Comparison of ENCODE assay signal across 16 cellular contexts in genomic region chr1:197659175-197659574, GRCh38.
DNase-seq lines count a peak whose midpoint lies in the region; ATAC-seq and TF ChIP-seq lines count a peak whose summit lies in the region.
"Had no signal": no experiment of that assay in that cellular context is flagged by ENCODE, and none has a peak within 500 bp of the region (broad histone marks: within the 10 kb centered on the region; RNA-seq: fewer than 3 reads in every experiment).

No MANE protein-coding gene starts in this region.

- no TSS peak for BruUV-seq in MCF 10A (replicated peaks; lab: Mats Ljungman, UMichigan)
- no TSS peak for BruUV-seq in mammary epithelial cell (replicated peaks; lab: Mats Ljungman, UMichigan)

- no peaks in the 10 kb centered on the region for H3K36me3 ChIP-seq in mammary epithelial cell (ENCODE audit: insufficient read depth, low read length)
- no peaks in the 10 kb centered on the region for H3K36me3 ChIP-seq in Karpas-422 (ENCODE audit: insufficient read depth, low read length)
- no peaks in the 10 kb centered on the region for H3K36me3 ChIP-seq in osteoblast (ENCODE audit: insufficient read depth, low read length)
- H3K36me3 ChIP-seq: breast epithelium had no signal

- no peak overlapping the region for H3K4me3 Mint-ChIP-seq in MCF 10A (ENCODE audit: unreplicated experiment)
- H3K4me3 Mint-ChIP-seq: activated naive CD8-positive, alpha-beta T cell; activated T-cell treated with anti-CD3 and anti-CD28 coated beads, Interleukin-2, amount 50 U/mL, for 4 hours had no signal

- H3K79me2 ChIP-seq in mammary epithelial cell (ENCODE audit: insufficient read depth, low read length) (no peaks in the 10 kb centered on the region), Karpas-422 (ENCODE audit: low read length) (peaks cover 23% of the 10 kb centered on the region), osteoblast (ENCODE audit: insufficient read depth, low read length) (no peaks in the 10 kb centered on the region)

- POLR2A ChIA-PET in MCF 10A (lab: Yijun Ruan, JAX): no interaction called here

- no peaks in the 10 kb centered on the region for H4K20me1 ChIP-seq in mammary epithelial cell (ENCODE audit: insufficient read depth, low read length)
- no peaks in the 10 kb centered on the region for H4K20me1 ChIP-seq in Karpas-422 (ENCODE audit: insufficient read depth, low read depth, low read length)
- H4K20me1 ChIP-seq in osteoblast (ENCODE audit: insufficient read depth, low read length): no peaks in the 10 kb centered on the region

- 79% methylated on average over 3 of the region's 3 CpGs for WGBS in mammary epithelial cell (ENCODE audit: low coverage, missing lambda C conversion rate)

- H3K27me3 Mint-ChIP-seq in MCF 10A (ENCODE audit: insufficient read depth, unreplicated experiment): no peaks in the 10 kb centered on the region
- H3K27me3 Mint-ChIP-seq: activated naive CD8-positive, alpha-beta T cell had no signal

- H3K27ac Mint-ChIP-seq in MCF 10A (ENCODE audit: low read depth, unreplicated experiment): peak overlapping the region; percentile 44
- H3K27ac Mint-ChIP-seq: activated naive CD8-positive, alpha-beta T cell had no signal

- peaks cover 16% of the 10 kb centered on the region for H3K4me1 Mint-ChIP-seq in MCF 10A (ENCODE audit: insufficient read depth, unreplicated experiment)

- H3K4me2 ChIP-seq in mammary epithelial cell (ENCODE audit: insufficient read depth, low read depth, low read length) (no peak overlapping the region), Karpas-422 (ENCODE audit: low read depth, low read length, poor library complexity, severe bottlenecking) (peak overlapping the region; percentile 56), osteoblast (ENCODE audit: insufficient read depth, low read length) (peak overlapping the region; percentile 74)

- no peak for TF ChIP-seq CTCF in MCF 10A (IDR thresholded peaks at IDR 0.05; ENCODE audit: unreplicated experiment)
- no peak for TF ChIP-seq CTCF in mammary epithelial cell (conservative IDR thresholded peaks at IDR 0.05 in 1 of 2, IDR thresholded peaks at IDR 0.05 in 1 of 2; ENCODE audit: extremely low read depth in 1 of 2, insufficient read depth in 1 of 2, low read depth in 1 of 2, low read length in 2 of 2)
- TF ChIP-seq CTCF in coronary artery (IDR thresholded peaks at IDR 0.05): no peak
- no peak for TF ChIP-seq CTCF in osteoblast (IDR thresholded peaks at IDR 0.05; ENCODE audit: extremely low read depth, low read depth, low read length)

- H3K4me1 ChIP-seq in mammary epithelial cell (ENCODE audit: insufficient read depth, low read length) (no peaks in the 10 kb centered on the region), Karpas-422 (ENCODE audit: low read length) (peaks cover 10% of the 10 kb centered on the region), osteoblast (ENCODE audit: insufficient read depth, low read length) (peaks cover 5% of the 10 kb centered on the region)
- H3K4me1 ChIP-seq: breast epithelium had no signal

- CTCF ChIA-PET in MCF 10A (lab: Yijun Ruan, JAX): no interaction called here
- CTCF ChIA-PET in mammary epithelial cell (lab: Charles Lee; ENCODE audit: low non-redundant PET): no interaction called here

- H3K9me2 ChIP-seq in Karpas-422 (replicated peaks; ENCODE audit: insufficient read depth, low read length): no peaks in the 10 kb centered on the region

- intact Hi-C loops in MCF 10A (cut with micrococcal nuclease) (no loop called here), mammary epithelial cell (cut with micrococcal nuclease) (no loop called here)

- H3K9me3 ChIP-seq in mammary epithelial cell (replicated peaks; ENCODE audit: insufficient read depth, low read length): no peaks in the 10 kb centered on the region
- no peaks in the 10 kb centered on the region for H3K9me3 ChIP-seq in Karpas-422 (ENCODE audit: low read length)
- H3K9me3 ChIP-seq in osteoblast (ENCODE audit: low read depth, low read length): no peaks in the 10 kb centered on the region
- H3K9me3 ChIP-seq: breast epithelium had no signal

- peaks cover 5% of the 10 kb centered on the region for H3K36me3 Mint-ChIP-seq in MCF 10A (ENCODE audit: insufficient read depth, unreplicated experiment)

- no peak for ATAC-seq in GM19455 (IDR thresholded peaks at IDR 0.05; ENCODE audit: unreplicated experiment)
- ATAC-seq: activated T-cell treated with anti-CD3 and anti-CD28 coated beads, Interleukin-2, amount 50 U/mL, for 4 hours; esophagus mucosa; left ventricle myocardium superior had no signal

- DNase-seq in MCF 10A (ENCODE audit: unreplicated experiment) (no peak), mammary epithelial cell (no peak), Karpas-422 (no peak), coronary artery (ENCODE audit: low spot score) (no peak), osteoblast (ENCODE audit: insufficient read length, low spot score, missing footprints) (no peak), DMS114 treated with DMSO at 0.1 percent for 48 hours (lab: John Stamatoyannopoulos, UW; ENCODE audit: unreplicated experiment) (no peak), hippocampal formation (lab: John Stamatoyannopoulos, UW) (no peak)
- DNase-seq: activated CD4-positive, alpha-beta T cell treated with anti-CD3 and anti-CD28 coated beads, Interleukin-2, amount 50 U/mL, for 4 hours; activated T-cell treated with anti-CD3 and anti-CD28 coated beads, Interleukin-2, amount 50 U/mL, for 4 hours; dorsolateral prefrontal cortex; left ventricle myocardium superior; NCI-H1694 treated with DMSO at 0.1 percent for 48 hours had no signal

- H3K9ac ChIP-seq in mammary epithelial cell (ENCODE audit: insufficient read depth, low read length) (no peak overlapping the region), Karpas-422 (ENCODE audit: low read length) (no peak overlapping the region)

- no peak overlapping the region for H3K4me3 ChIP-seq in mammary epithelial cell (replicated peaks in 1 of 3; ENCODE audit: insufficient read depth in 1 of 3, low read depth in 2 of 3, low read length in 3 of 3)
- H3K4me3 ChIP-seq in Karpas-422 (ENCODE audit: low read length): peak overlapping the region; percentile 33; the same call in 1 of the 2 replicates
- peak overlapping the region; percentile 50 for H3K4me3 ChIP-seq in coronary artery
- H3K4me3 ChIP-seq in osteoblast (ENCODE audit: insufficient read depth, low read length): peak overlapping the region; percentile 44
- H3K4me3 ChIP-seq: breast epithelium had no signal

- H2AFZ ChIP-seq in mammary epithelial cell (ENCODE audit: low read depth, low read length) (no peak overlapping the region), Karpas-422 (ENCODE audit: low read length) (0 out of 2 replicates have a peak overlapping the region, but pooled peaks have one; percentile 40), osteoblast (ENCODE audit: low read length) (peak overlapping the region; percentile 48)

- H3K27ac ChIP-seq in mammary epithelial cell (ENCODE audit: insufficient read depth, low read depth, low read length) (no peak overlapping the region), Karpas-422 (ENCODE audit: low read length) (no peak overlapping the region), coronary artery (no peak overlapping the region), osteoblast (ENCODE audit: low read depth, low read length) (peak overlapping the region; percentile 9)
- H3K27ac ChIP-seq: breast epithelium, dorsolateral prefrontal cortex had no signal

- no peaks in the 10 kb centered on the region for H3K9me3 Mint-ChIP-seq in MCF 10A (ENCODE audit: unreplicated experiment)
- H3K9me3 Mint-ChIP-seq: activated T-cell treated with anti-CD3 and anti-CD28 coated beads, Interleukin-2, amount 50 U/mL, for 4 hours had no signal

- in situ Hi-C loops in mammary epithelial cell (cut with MboI; ENCODE audit: low sequenced_read_pairs in 2 of 2): no loop called here

- no peaks in the 10 kb centered on the region for H3K27me3 ChIP-seq in mammary epithelial cell (ENCODE audit: insufficient read depth, low read length)
- H3K27me3 ChIP-seq in Karpas-422 (ENCODE audit: low read length): no peaks in the 10 kb centered on the region
- H3K27me3 ChIP-seq in osteoblast (ENCODE audit: insufficient read depth, low read length): no peaks in the 10 kb centered on the region
- H3K27me3 ChIP-seq: breast epithelium, dorsolateral prefrontal cortex had no signal

- dilution Hi-C loops in mammary epithelial cell (cut with HindIII; ENCODE audit: low sequenced_read_pairs): no loop called here

Comparison
In these comparisons a context has a peak if more than half of its experiments do, and no peak if none do; other contexts are left out.
1. H3K4me3 ChIP-seq: peak in Karpas-422 (single experiment), coronary artery (single experiment) and osteoblast (single experiment); none in mammary epithelial cell (0 of 3).